Comparison of ENCODE assay signal across 17 cellular contexts in the genomic region with DNA sequence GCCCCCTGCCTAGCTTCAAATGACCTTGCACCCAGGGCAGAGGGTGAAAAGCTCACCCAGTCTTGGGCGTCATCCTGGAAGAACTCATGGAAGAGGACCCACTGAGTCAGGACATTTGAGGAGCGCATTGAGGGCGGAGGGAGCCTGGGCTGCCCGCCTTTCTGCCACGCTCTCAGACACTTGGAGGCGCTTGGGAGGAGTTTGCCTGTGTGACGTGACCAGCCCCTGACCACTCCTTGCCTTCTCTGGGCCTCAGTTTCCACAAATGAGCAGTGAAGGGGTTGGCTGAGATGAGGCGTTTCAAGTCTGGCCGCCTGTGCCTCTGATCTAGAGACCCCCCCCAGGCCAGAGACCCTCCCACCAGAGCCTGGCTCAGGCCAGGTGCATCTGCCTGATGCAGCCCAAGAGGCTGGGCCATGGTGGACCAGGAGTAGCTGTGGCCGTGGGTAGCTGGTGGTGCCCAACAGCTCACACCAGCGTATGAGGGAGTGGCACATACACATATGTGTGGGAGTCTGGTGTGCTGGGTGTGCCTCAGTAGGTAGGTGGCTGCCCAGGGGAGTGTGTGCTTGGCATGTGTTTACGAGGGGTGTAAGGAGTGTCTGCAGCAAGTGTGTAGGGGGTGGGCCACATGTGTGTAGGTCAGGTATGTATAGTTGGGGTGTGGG.
DNase-seq lines count a peak whose midpoint lies in the region; ATAC-seq, FAIRE-seq and TF ChIP-seq lines count a peak whose summit lies in the region.
"Had no signal": no experiment of that assay in that cellular context is flagged by ENCODE, and none has a peak within 500 bp of the region (broad histone marks: within the 10 kb centered on the region; RNA-seq: fewer than 3 reads in every experiment).

No MANE protein-coding gene starts in this region.

- peaks cover 22% of the 10 kb centered on the region for H3K4me1 Mint-ChIP-seq in activated CD8-positive, alpha-beta memory T cell treated with anti-CD3 and anti-CD28 coated beads, Interleukin-2, amount 10 ng/mL, durations not matched to agents 7 days and 5 days

- H2BK20ac ChIP-seq in IMR-90 (ENCODE audit: low read depth, low read length): no peak overlapping the region

- in situ Hi-C loops in IMR-90 (cut with MboI; ENCODE audit: low sequenced_read_pairs) (no loop called here), gastrocnemius medialis (cut with MboI; ENCODE audit: low sequenced_read_pairs in 4 of 4) (no loop called here), ACHN (cut with HindIII; ENCODE audit: low pct_ligation_motif_present, low pct_unique_long_range_greater_than_20kb, low sequenced_read_pairs) (no loop called here)

- intact Hi-C loops in IMR-90 (cut with micrococcal nuclease) (no loop called here), kidney (cut with DNase I) (no loop called here), gastrocnemius medialis (cut with DNase I; ENCODE audit: low total_unique reads) (loop anchor here (10.0 kb wide), 1 partner anchor 522 kb away; a partner anchor contains a TSS)

- H3K4me3 Mint-ChIP-seq in activated CD8-positive, alpha-beta memory T cell treated with anti-CD3 and anti-CD28 coated beads, Interleukin-2, amount 10 ng/mL, durations not matched to agents 7 days and 5 days: no peak overlapping the region
- H3K4me3 Mint-ChIP-seq: activated CD8-positive, alpha-beta T cell treated with anti-CD3 and anti-CD28 coated beads for 36 hours; activated naive CD8-positive, alpha-beta T cell treated with anti-CD3 and anti-CD28 coated beads for 36 hours had no signal

- H3K9ac ChIP-seq in IMR-90 (ENCODE audit: low read depth, low read length): no peak overlapping the region
- no peak overlapping the region for H3K9ac ChIP-seq in kidney (ENCODE audit: low read length in 2 of 2)

- ATAC-seq in activated CD8-positive, alpha-beta memory T cell treated with anti-CD3 and anti-CD28 coated beads, Interleukin-2, amount 10 ng/mL, durations not matched to agents 7 days and 5 days: no peak
- no peak for ATAC-seq in IMR-90 (ENCODE audit: low read depth)
- no peak for ATAC-seq in gastrocnemius medialis
- ATAC-seq: activated CD8-positive, alpha-beta T cell treated with anti-CD3 and anti-CD28 coated beads for 36 hours; esophagus mucosa; GM12878; left ventricle myocardium superior had no signal

- H3K4me3 ChIP-seq in IMR-90 (ENCODE audit: insufficient read depth, low read depth, low read length) (no peak overlapping the region), kidney (ENCODE audit: low read length in 2 of 2) (no peak overlapping the region), gastrocnemius medialis (no peak overlapping the region)
- H3K4me3 ChIP-seq: GM12878, spleen, thoracic aorta had no signal

- H3K27me3 Mint-ChIP-seq in activated CD8-positive, alpha-beta memory T cell treated with anti-CD3 and anti-CD28 coated beads, Interleukin-2, amount 10 ng/mL, durations not matched to agents 7 days and 5 days: no peaks in the 10 kb centered on the region
- H3K27me3 Mint-ChIP-seq: activated CD8-positive, alpha-beta T cell treated with anti-CD3 and anti-CD28 coated beads for 36 hours; activated naive CD8-positive, alpha-beta T cell treated with anti-CD3 and anti-CD28 coated beads for 36 hours had no signal

- no peaks in the 10 kb centered on the region for H3K9me3 ChIP-seq in IMR-90 (ENCODE audit: control insufficient read depth, insufficient read depth, low read length)
- no peaks in the 10 kb centered on the region for H3K9me3 ChIP-seq in kidney (ENCODE audit: control insufficient read depth in 1 of 2, low read length in 2 of 2)
- H3K9me3 ChIP-seq in gastrocnemius medialis: no peaks in the 10 kb centered on the region
- H3K9me3 ChIP-seq: spleen, thoracic aorta had no signal

- no peak overlapping the region for H4K5ac ChIP-seq in IMR-90 (ENCODE audit: low read depth, low read length)

- H3K56ac ChIP-seq in IMR-90 (ENCODE audit: extremely low read depth, insufficient read depth, low read length): no peak overlapping the region

- DNase-seq in activated CD8-positive, alpha-beta memory T cell treated with anti-CD3 and anti-CD28 coated beads, Interleukin-2, amount 50 U/mL, for 48 hours: peak; percentile 50
- no peak for DNase-seq in activated CD8-positive, alpha-beta memory T cell treated with anti-CD3 and anti-CD28 coated beads, Interleukin-2, amount 10 ng/mL, durations not matched to agents 7 days and 5 days
- DNase-seq in IMR-90 (no peak), kidney (no peak), gastrocnemius medialis (peak in 1 of 2 donors; percentile 28), GM19240 (ENCODE audit: insufficient read length, low spot score) (no peak), ACHN (no peak), NCI-H82 treated with DMSO at 0.1 percent for 48 hours (lab: John Stamatoyannopoulos, UW; ENCODE audit: unreplicated experiment) (no peak)
- DNase-seq: activated CD8-positive, alpha-beta T cell treated with anti-CD3 and anti-CD28 coated beads for 36 hours; activated naive CD8-positive, alpha-beta T cell treated with anti-CD3 and anti-CD28 coated beads for 36 hours; cerebellar nuclear complex; left ventricle myocardium superior; NCI-H2171; spleen had no signal

- H2AFZ ChIP-seq in IMR-90 (replicated peaks; ENCODE audit: low read length, poor library complexity): no peak overlapping the region

- TF ChIP-seq CTCF in IMR-90 (conservative IDR thresholded peaks at IDR 0.05; ENCODE audit: low read depth, low read length) (no peak), kidney (IDR thresholded peaks at IDR 0.05; ENCODE audit: borderline replicate concordance, extremely low read depth, insufficient read depth) (no peak), gastrocnemius medialis (IDR thresholded peaks at IDR 0.05 in 4 of 5, conservative IDR thresholded peaks at IDR 0.05 in 1 of 5) (no peak)

- WGBS in IMR-90 (ENCODE audit: extremely low coverage in 2 of 2, insufficient read length in 1 of 2), 2 experiments: 95% methylated on average over 4 of the region's 12 CpGs; no CpG with 5 or more reads in 1 of the 2 experiments

- peak overlapping the region; percentile 78; the same call in 1 of the 2 replicates for H2AK5ac ChIP-seq in IMR-90 (ENCODE audit: low read depth, low read length)

- H3K36me3 ChIP-seq in IMR-90 (ENCODE audit: control insufficient read depth, insufficient read depth, low read length): no peaks in the 10 kb centered on the region
- H3K36me3 ChIP-seq in kidney (ENCODE audit: control insufficient read depth in 1 of 2, insufficient read depth in 2 of 2, low read length in 2 of 2): no peaks in the 10 kb centered on the region
- H3K36me3 ChIP-seq in gastrocnemius medialis: no peaks in the 10 kb centered on the region
- H3K36me3 ChIP-seq: spleen, thoracic aorta had no signal

- H4K20me1 ChIP-seq in IMR-90 (ENCODE audit: insufficient read depth, low read length): no peaks in the 10 kb centered on the region

- H3K9me1 ChIP-seq in IMR-90 (ENCODE audit: insufficient read depth, low read length): peaks cover 20% of the 10 kb centered on the region

- no peak overlapping the region for H3K23ac ChIP-seq in IMR-90 (ENCODE audit: low read depth, low read length)

- no peaks in the 10 kb centered on the region for H3K27me3 ChIP-seq in IMR-90 (ENCODE audit: control insufficient read depth, insufficient read depth, low read length)
- no peaks in the 10 kb centered on the region for H3K27me3 ChIP-seq in gastrocnemius medialis

- H3K27ac Mint-ChIP-seq in activated CD8-positive, alpha-beta memory T cell treated with anti-CD3 and anti-CD28 coated beads, Interleukin-2, amount 10 ng/mL, durations not matched to agents 7 days and 5 days: no peak overlapping the region
- H3K27ac Mint-ChIP-seq: activated CD8-positive, alpha-beta T cell treated with anti-CD3 and anti-CD28 coated beads for 36 hours; activated naive CD8-positive, alpha-beta T cell treated with anti-CD3 and anti-CD28 coated beads for 36 hours had no signal

- H2AK9ac ChIP-seq in IMR-90 (replicated peaks; ENCODE audit: low read depth, low read length, poor library complexity): no peak overlapping the region

- peaks cover 0 to 10% of the 10 kb centered on the region in 2 experiments; a peak in 2 of 4 replicates for H3K79me1 ChIP-seq in IMR-90 (ENCODE audit: low read depth in 1 of 2, low read length in 2 of 2)

- no peak for TF ChIP-seq RAD21 in IMR-90 (IDR thresholded peaks at IDR 0.05; ENCODE audit: low read length)

- H3K4me1 ChIP-seq in IMR-90 (ENCODE audit: control insufficient read depth, insufficient read depth, low read length) (peaks cover 23% of the 10 kb centered on the region), kidney (ENCODE audit: control insufficient read depth in 1 of 2, insufficient read depth in 1 of 2, low read depth in 1 of 2, low read length in 2 of 2) (peaks cover 43 to 46% of the 10 kb centered on the region in 2 donors), gastrocnemius medialis (peaks cover 53 to 72% of the 10 kb centered on the region in 2 donors)

- CTCF ChIA-PET in activated CD8-positive, alpha-beta memory T cell treated with anti-CD3 and anti-CD28 coated beads, Interleukin-2, amount 10 ng/mL, durations not matched to agents 7 days and 5 days (lab: Charles Lee): interaction anchor here (0.9 to 15.2 kb wide), 5 partner anchors 11 to 163 kb away, joined by 3 to 319 read pairs (median 9); a partner anchor contains a TSS
- CTCF ChIA-PET in IMR-90 (lab: Yijun Ruan, JAX): no interaction called here

- H3K27ac ChIP-seq in IMR-90 (ENCODE audit: insufficient read depth, low read length): no peak overlapping the region
- peak overlapping the region; percentile 56 to 69 for H3K27ac ChIP-seq in kidney (ENCODE audit: low read depth in 2 of 2, low read length in 2 of 2)
- peak overlapping the region; percentile 98 to 100 (median 100) for H3K27ac ChIP-seq in gastrocnemius medialis
- H3K27ac ChIP-seq: thoracic aorta had no signal

- BruUV-seq in IMR-90 (replicated peaks; lab: Mats Ljungman, UMichigan): no TSS peak

- no peak overlapping the region for H2BK5ac ChIP-seq in IMR-90 (ENCODE audit: low read depth, low read length, poor library complexity, severe bottlenecking)

- no peak overlapping the region for H2BK120ac ChIP-seq in IMR-90 (ENCODE audit: low read depth, low read length)

- no peak overlapping the region for H4K8ac ChIP-seq in IMR-90 (ENCODE audit: low read depth in 2 of 2, low read length in 2 of 2)

- H2BK15ac ChIP-seq in IMR-90 (ENCODE audit: low read depth, low read length): no peak overlapping the region; the same call in 2 of the 3 replicates

- H3K18ac ChIP-seq in IMR-90 (ENCODE audit: low read depth, low read length): no peak overlapping the region

- H3K14ac ChIP-seq in IMR-90 (replicated peaks; ENCODE audit: low read depth, low read length): no peak overlapping the region

- TF ChIP-seq POLR2A in IMR-90 (IDR thresholded peaks at IDR 0.05; ENCODE audit: low read depth, low read length) (no peak), gastrocnemius medialis (IDR thresholded peaks at IDR 0.05) (no peak)

- H4K91ac ChIP-seq in IMR-90 (ENCODE audit: insufficient read depth, low read depth, low read length): 0 out of 2 replicates have a peak overlapping the region, but pooled peaks have one; percentile 26

- H3K4me2 ChIP-seq in IMR-90 (ENCODE audit: low read depth, low read length): no peak overlapping the region

- H3K4ac ChIP-seq in IMR-90 (ENCODE audit: low read depth, low read length): no peak overlapping the region

- H3K36me3 Mint-ChIP-seq in activated CD8-positive, alpha-beta memory T cell treated with anti-CD3 and anti-CD28 coated beads, Interleukin-2, amount 10 ng/mL, durations not matched to agents 7 days and 5 days: no peaks in the 10 kb centered on the region
- H3K36me3 Mint-ChIP-seq: activated naive CD8-positive, alpha-beta T cell treated with anti-CD3 and anti-CD28 coated beads for 36 hours had no signal

- no peaks in the 10 kb centered on the region for H3K9me3 Mint-ChIP-seq in activated CD8-positive, alpha-beta memory T cell treated with anti-CD3 and anti-CD28 coated beads, Interleukin-2, amount 10 ng/mL, durations not matched to agents 7 days and 5 days (ENCODE audit: low read depth)
- H3K9me3 Mint-ChIP-seq: activated CD8-positive, alpha-beta T cell treated with anti-CD3 and anti-CD28 coated beads for 36 hours; activated naive CD8-positive, alpha-beta T cell treated with anti-CD3 and anti-CD28 coated beads for 36 hours had no signal

- FAIRE-seq in kidney (lab: Jason Lieb, UNC): no peak
- FAIRE-seq: GM12878 had no signal

- dilution Hi-C loops in IMR-90 (cut with HindIII; ENCODE audit: low sequenced_read_pairs, unreplicated experiment): no loop called here

- POLR2A ChIA-PET in IMR-90 (lab: Charles Lee; ENCODE audit: unreplicated experiment): no interaction called here
